Comparison of ENCODE assay signal across 13 cellular contexts in genomic region chr20:23756792-23757191, GRCh38. TPM values are rescaled to one million over a fixed set of nuclear protein-coding genes. Genes with fewer than 3 reads are reported as not detected.
"Had no signal": no experiment of that assay in that cellular context is flagged by ENCODE, and none has a peak within 500 bp of the region (broad histone marks: within the 10 kb centered on the region; RNA-seq: fewer than 3 reads in every experiment).

No MANE protein-coding gene starts in this region.

RNA-seq across cellular contexts. Expression of gene CST1, which starts 6.1 kb away (rescaled TPM):
- total RNA-seq: esophagus mucosa; gastrocnemius medialis; heart right ventricle; kidney; left cardiac atrium; left ventricle myocardium superior; lung; naive thymus-derived CD4-positive, alpha-beta T cell; osteoblast; right atrium auricular region; sigmoid colon; subcutaneous adipose tissue; ureter had no signal
